ENCODE assay signal across 21 cellular contexts in genomic region chr12:51198568-51199400, GRCh38. TPM values are rescaled to one million over a fixed set of nuclear protein-coding genes. Genes with fewer than 3 reads are reported as not detected.
DNase-seq lines count a peak whose midpoint lies in the region; ATAC-seq lines count a peak whose summit lies in the region.
"Had no signal": no experiment of that assay in that cellular context is flagged by ENCODE, and none has a peak within 500 bp of the region (broad histone marks: within the 10 kb centered on the region; RNA-seq: fewer than 3 reads in every experiment).

No MANE protein-coding gene starts in this region.

- intact Hi-C loops in left colon (cut with DNase I, micrococcal nuclease): no loop called here

- 85% methylated on average over 16 of the region's 16 CpGs for WGBS in mesenchymal stem cell

- H3K4me3 Mint-ChIP-seq in stimulated activated effector memory CD8-positive, alpha-beta T cell treated with anti-CD3 and anti-CD28 coated beads, Interleukin-12 subunit alpha, Interleukin-12 subunit beta, amount 100 ng/mL, for 72 hours: no peak overlapping the region
- H3K4me3 Mint-ChIP-seq: CD4-positive, alpha-beta memory T cell had no signal

- no peak overlapping the region for H2AFZ ChIP-seq in mesenchymal stem cell (ENCODE audit: low read depth, low read length)

- H3K4me2 ChIP-seq in mesenchymal stem cell (ENCODE audit: low read length, poor library complexity, severe bottlenecking): no peak overlapping the region
- H3K4me2 ChIP-seq: BLaER1 had no signal

- no peaks in the 10 kb centered on the region for H3K9me3 Mint-ChIP-seq in stimulated activated effector memory CD8-positive, alpha-beta T cell treated with anti-CD3 and anti-CD28 coated beads, Interleukin-12 subunit alpha, Interleukin-12 subunit beta, amount 100 ng/mL, for 72 hours
- H3K9me3 Mint-ChIP-seq: CD4-positive, alpha-beta memory T cell had no signal

- H4K8ac ChIP-seq in mesenchymal stem cell (ENCODE audit: low read length): no peak overlapping the region

- no peaks in the 10 kb centered on the region for H3K27me3 ChIP-seq in mesenchymal stem cell (ENCODE audit: control insufficient read depth in 1 of 2, insufficient read depth in 1 of 2, low read length in 2 of 2)
- H3K27me3 ChIP-seq: BLaER1 had no signal

- peak; percentile 61 for DNase-seq in HuH-7 (ENCODE audit: low spot score)
- DNase-seq in amniotic epithelial cell (ENCODE audit: low read depth): peak; percentile 40
- peak; percentile 24 for DNase-seq in mesenchymal stem cell
- DNase-seq in stimulated activated effector memory CD8-positive, alpha-beta T cell treated with anti-CD3 and anti-CD28 coated beads, Interleukin-12 subunit alpha, Interleukin-12 subunit beta, amount 100 ng/mL, for 72 hours (ENCODE audit: low spot score in 2 of 2): no peak
- no peak for DNase-seq in left colon
- DNase-seq: ACHN; CD4-positive, alpha-beta memory T cell; GOT3; MM.1S; NCI-H1048; NCI-H1417 treated with DMSO at 0.1 percent for 48 hours; NCI-H187 treated with DMSO at 0.1 percent for 48 hours; NCI-H2107; NCI-H446 treated with DMSO at 0.1 percent for 48 hours; NCI-H526 treated with DMSO at 0.1 percent for 48 hours; PC-3; Right ventricle myocardium superior had no signal

- H2AK5ac ChIP-seq in mesenchymal stem cell (ENCODE audit: low read length, severe bottlenecking): no peak overlapping the region

- no peak for ATAC-seq in stimulated activated effector memory CD8-positive, alpha-beta T cell treated with anti-CD3 and anti-CD28 coated beads, Interleukin-12 subunit alpha, Interleukin-12 subunit beta, amount 100 ng/mL, for 72 hours
- no peak for ATAC-seq in GM18868 (IDR thresholded peaks at IDR 0.05; ENCODE audit: unreplicated experiment)
- ATAC-seq in GM19455 (IDR thresholded peaks at IDR 0.05; ENCODE audit: unreplicated experiment): no peak
- no peak for ATAC-seq in left colon
- ATAC-seq: HCT116, PC-3 had no signal

- no peak overlapping the region for H3K4ac ChIP-seq in mesenchymal stem cell (ENCODE audit: low read depth in 1 of 2, low read length in 2 of 2)

- H2BK12ac ChIP-seq in mesenchymal stem cell (ENCODE audit: low read length in 2 of 2): no peak overlapping the region

- peaks cover 3 to 19% of the 10 kb centered on the region in 2 experiments for H3K36me3 ChIP-seq in mesenchymal stem cell (ENCODE audit: control insufficient read depth in 1 of 2, insufficient read depth in 2 of 2, low read depth in 1 of 2, low read length in 2 of 2)
- H3K36me3 ChIP-seq: BLaER1 had no signal

- no peak overlapping the region for H2BK120ac ChIP-seq in mesenchymal stem cell (ENCODE audit: low read depth, low read length)

- no peaks in the 10 kb centered on the region for H3K4me1 ChIP-seq in mesenchymal stem cell (ENCODE audit: control insufficient read depth, insufficient read depth, low read depth, low read length)
- H3K4me1 ChIP-seq: BLaER1 had no signal

- no peaks in the 10 kb centered on the region for H3K9me3 ChIP-seq in mesenchymal stem cell (ENCODE audit: control insufficient read depth, low read length)
- H3K9me3 ChIP-seq: BLaER1 had no signal

- H3K4me1 Mint-ChIP-seq in stimulated activated effector memory CD8-positive, alpha-beta T cell treated with anti-CD3 and anti-CD28 coated beads, Interleukin-12 subunit alpha, Interleukin-12 subunit beta, amount 100 ng/mL, for 72 hours: no peaks in the 10 kb centered on the region

- H3K4me3 ChIP-seq in mesenchymal stem cell (ENCODE audit: insufficient read depth in 1 of 2, low read depth in 1 of 2, low read length in 2 of 2): no peak overlapping the region
- H3K4me3 ChIP-seq: BLaER1 had no signal

- H3K14ac ChIP-seq in mesenchymal stem cell (ENCODE audit: low read length in 2 of 2): no peak overlapping the region

- no peak overlapping the region for H2BK5ac ChIP-seq in mesenchymal stem cell (ENCODE audit: low read depth, low read length, poor library complexity, severe bottlenecking)

- H3K27ac ChIP-seq in mesenchymal stem cell (ENCODE audit: low read length, poor library complexity, severe bottlenecking): no peak overlapping the region
- H3K27ac ChIP-seq: BLaER1 had no signal

- no peaks in the 10 kb centered on the region for H3K36me3 Mint-ChIP-seq in stimulated activated effector memory CD8-positive, alpha-beta T cell treated with anti-CD3 and anti-CD28 coated beads, Interleukin-12 subunit alpha, Interleukin-12 subunit beta, amount 100 ng/mL, for 72 hours

- no peak overlapping the region for H3K18ac ChIP-seq in mesenchymal stem cell (ENCODE audit: low read depth in 1 of 2, low read length in 2 of 2)

- no peak overlapping the region for H2BK15ac ChIP-seq in mesenchymal stem cell (ENCODE audit: low read depth, poor library complexity, severe bottlenecking)

- peak overlapping the region; percentile 32 for H3K27ac Mint-ChIP-seq in stimulated activated effector memory CD8-positive, alpha-beta T cell treated with anti-CD3 and anti-CD28 coated beads, Interleukin-12 subunit alpha, Interleukin-12 subunit beta, amount 100 ng/mL, for 72 hours

- H4K91ac ChIP-seq in mesenchymal stem cell (ENCODE audit: low read length): no peak overlapping the region

- H3K9ac ChIP-seq in mesenchymal stem cell (ENCODE audit: low read length): no peak overlapping the region
- H3K9ac ChIP-seq: BLaER1 had no signal

- no peaks in the 10 kb centered on the region for H3K79me1 ChIP-seq in mesenchymal stem cell (replicated peaks; ENCODE audit: low read length, poor library complexity, severe bottlenecking)

- H3K23ac ChIP-seq in mesenchymal stem cell (ENCODE audit: low read length in 2 of 2): no peak overlapping the region

RNA-seq across cellular contexts. Expression of gene POU6F1, which starts 19.1 kb away (rescaled TPM):
- 7.4 TPM for polyA plus RNA-seq in mesenchymal stem cell (2013, experiment 1 of 2)
- polyA plus RNA-seq in mesenchymal stem cell (2013, experiment 2 of 2): 8.8 TPM
- total RNA-seq in left colon: 1 to 10 TPM; 6.3 to 6.9 TPM

RNA-seq across cellular contexts. Expression of gene TFCP2, which starts 25.8 kb away (rescaled TPM):
- 15.4 TPM for polyA plus RNA-seq in mesenchymal stem cell (2013, experiment 1 of 2)
- polyA plus RNA-seq in mesenchymal stem cell (2013, experiment 2 of 2): 16.4 TPM
- total RNA-seq in left colon: 10 to 100 TPM; 26.0 to 28.4 TPM

RNA-seq across cellular contexts. Expression of gene DAZAP2, which starts 39.8 kb away (rescaled TPM):
- polyA plus RNA-seq in mesenchymal stem cell (2013, experiment 1 of 2): 352 TPM
- 292 TPM for polyA plus RNA-seq in mesenchymal stem cell (2013, experiment 2 of 2)
- total RNA-seq in left colon: 100 to 1,000 TPM; 300 to 304 TPM

Comparison
In these comparisons a context has a peak if more than half of its experiments do, and no peak if none do; other contexts are left out.
1. DNase-seq: peak in HuH-7 (single experiment), amniotic epithelial cell (single experiment) and mesenchymal stem cell (single experiment); none in stimulated activated effector memory CD8-positive, alpha-beta T cell treated with anti-CD3 and anti-CD28 coated beads, Interleukin-12 subunit alpha, Interleukin-12 subunit beta, amount 100 ng/mL, for 72 hours (0 of 2) and left colon (0 of 2).